12 cellular contexts compared by ENCODE assay signal in genomic region chr7:29177963-29178612, GRCh38. TPM values are rescaled to one million over a fixed set of nuclear protein-coding genes. Genes with fewer than 3 reads are reported as not detected.
A peak's percentile ranks its signal among the peaks of the same experiment; 100 is the strongest.
DNase-seq lines count a peak whose midpoint lies in the region; ATAC-seq, FAIRE-seq and TF ChIP-seq lines count a peak whose summit lies in the region.
"Had no signal": no experiment of that assay in that cellular context is flagged by ENCODE, and none has a peak within 500 bp of the region (broad histone marks: within the 10 kb centered on the region; RNA-seq: fewer than 3 reads in every experiment).

No MANE protein-coding gene starts in this region.

- WGBS in lower leg skin, 2 donors = 31 to 49% methylated on average over 9 of the region's 9 CpGs
- 45 to 57% methylated on average over 9 of the region's 9 CpGs for WGBS in tibial nerve, 2 donors

- TF ChIP-seq CTCF in astrocyte (IDR thresholded peaks at IDR 0.05; ENCODE audit: insufficient read depth, low read depth, low read length) = no peak
- TF ChIP-seq CTCF in lower leg skin (IDR thresholded peaks at IDR 0.05) = no peak
- no peak for TF ChIP-seq CTCF in tibial nerve (IDR thresholded peaks at IDR 0.05)

- DNase-seq in activated CD4-positive, alpha-beta T cell treated with anti-CD3 and anti-CD28 coated beads, Interleukin-2, amount 10 ng/mL, durations not matched to agents 7 days and 5 days = peak; percentile 6
- no peak for DNase-seq in activated CD4-positive, alpha-beta T cell treated with anti-CD3 and anti-CD28 coated beads, Interleukin-2, amount 50 U/mL, for 4 hours
- DNase-seq in astrocyte (ENCODE audit: low read depth) (peak; percentile 5), lower leg skin (ENCODE audit: low spot score in 2 of 2) (peak; percentile 72 to 90), tibial nerve (ENCODE audit: low spot score in 2 of 2) (peak; percentile 31 to 52), immature natural killer cell (no peak), hepatic stellate cell (ENCODE audit: low spot score) (no peak)
- DNase-seq: NCI-H2107 had no signal

- H3K27me3 ChIP-seq in astrocyte (ENCODE audit: insufficient read depth, low read length) (peaks cover 2% of the 10 kb centered on the region), tibial nerve (no peaks in the 10 kb centered on the region)

- peaks cover 10% of the 10 kb centered on the region for H3K4me1 Mint-ChIP-seq in activated CD4-positive, alpha-beta T cell treated with anti-CD3 and anti-CD28 coated beads, Interleukin-2, amount 10 ng/mL, durations not matched to agents 7 days and 5 days
- H3K4me1 Mint-ChIP-seq in astrocyte (ENCODE audit: low read depth, unreplicated experiment) = peaks cover 4% of the 10 kb centered on the region
- peaks cover 5 to 9% of the 10 kb centered on the region in 2 donors for H3K4me1 Mint-ChIP-seq in immature natural killer cell

- H3K4me3 ChIP-seq in astrocyte (ENCODE audit: insufficient read depth, low read depth, low read length) (no peak overlapping the region), lower leg skin (ENCODE audit: low read depth, poor library complexity, severe bottlenecking) (no peak overlapping the region), tibial nerve (no peak overlapping the region)
- H3K4me3 ChIP-seq: psoas muscle, thoracic aorta had no signal

- H3K27ac Mint-ChIP-seq in activated CD4-positive, alpha-beta T cell treated with anti-CD3 and anti-CD28 coated beads, Interleukin-2, amount 10 ng/mL, durations not matched to agents 7 days and 5 days = no peak overlapping the region
- H3K27ac Mint-ChIP-seq in astrocyte (ENCODE audit: unreplicated experiment) = peak overlapping the region; percentile 34
- no peak overlapping the region for H3K27ac Mint-ChIP-seq in immature natural killer cell

- no peak for FAIRE-seq in astrocyte (lab: Jason Lieb, UNC)
- FAIRE-seq: GM12891 had no signal

- no peak overlapping the region for H2AFZ ChIP-seq in astrocyte (ENCODE audit: low read depth, low read length)

- H3K9me3 ChIP-seq in astrocyte (ENCODE audit: insufficient read depth, low read depth, low read length) (no peaks in the 10 kb centered on the region), tibial nerve (no peaks in the 10 kb centered on the region)
- H3K9me3 ChIP-seq: psoas muscle, thoracic aorta had no signal

- TF ChIP-seq EP300 in tibial nerve (IDR thresholded peaks at IDR 0.05) = peak; percentile 58 to 81

- H3K27me3 Mint-ChIP-seq in activated CD4-positive, alpha-beta T cell treated with anti-CD3 and anti-CD28 coated beads, Interleukin-2, amount 10 ng/mL, durations not matched to agents 7 days and 5 days = peaks cover 19% of the 10 kb centered on the region
- H3K27me3 Mint-ChIP-seq in astrocyte (ENCODE audit: low read depth, unreplicated experiment) (no peaks in the 10 kb centered on the region), immature natural killer cell (ENCODE audit: low read depth in 3 of 3) (peaks cover 0 to 7% (median 4%) of the 10 kb centered on the region in 3 donors)

- no peak overlapping the region for H3K4me2 ChIP-seq in astrocyte (ENCODE audit: low read length)

- no peaks in the 10 kb centered on the region for H3K79me2 ChIP-seq in astrocyte (ENCODE audit: insufficient read depth, low read length)

- H3K9me3 Mint-ChIP-seq in activated CD4-positive, alpha-beta T cell treated with anti-CD3 and anti-CD28 coated beads, Interleukin-2, amount 10 ng/mL, durations not matched to agents 7 days and 5 days = no peaks in the 10 kb centered on the region
- peaks cover 3% of the 10 kb centered on the region for H3K9me3 Mint-ChIP-seq in astrocyte (ENCODE audit: unreplicated experiment)
- no peaks in the 10 kb centered on the region for H3K9me3 Mint-ChIP-seq in immature natural killer cell

- CTCF ChIA-PET in activated CD4-positive, alpha-beta T cell treated with anti-CD3 and anti-CD28 coated beads, Interleukin-2, amount 10 ng/mL, durations not matched to agents 7 days and 5 days (lab: Charles Lee) = no interaction called here

- H3K36me3 ChIP-seq in astrocyte (ENCODE audit: insufficient read depth, low read length) (no peaks in the 10 kb centered on the region), tibial nerve (no peaks in the 10 kb centered on the region)
- H3K36me3 ChIP-seq: thoracic aorta had no signal

- TF ChIP-seq POLR2A in lower leg skin (IDR thresholded peaks at IDR 0.05) = no peak
- no peak for TF ChIP-seq POLR2A in tibial nerve (IDR thresholded peaks at IDR 0.05)

- H3K9ac ChIP-seq in astrocyte (ENCODE audit: low read length) = no peak overlapping the region

- POLR2A ChIA-PET in activated CD4-positive, alpha-beta T cell treated with anti-CD3 and anti-CD28 coated beads, Interleukin-2, amount 10 ng/mL, durations not matched to agents 7 days and 5 days (lab: Charles Lee) = no interaction called here

- no peaks in the 10 kb centered on the region for H3K4me1 ChIP-seq in astrocyte (ENCODE audit: insufficient read depth, low read length)
- H3K4me1 ChIP-seq in tibial nerve = no peaks in the 10 kb centered on the region
- H3K4me1 ChIP-seq: psoas muscle had no signal

- H4K20me1 ChIP-seq in astrocyte (ENCODE audit: insufficient read depth, low read length) = no peaks in the 10 kb centered on the region

- ATAC-seq in GM21381 (IDR thresholded peaks at IDR 0.05; ENCODE audit: unreplicated experiment) = no peak

- no peak overlapping the region for H3K4me3 Mint-ChIP-seq in activated CD4-positive, alpha-beta T cell treated with anti-CD3 and anti-CD28 coated beads, Interleukin-2, amount 10 ng/mL, durations not matched to agents 7 days and 5 days
- H3K4me3 Mint-ChIP-seq in astrocyte (ENCODE audit: unreplicated experiment) (peak overlapping the region; percentile 27), immature natural killer cell (peak overlapping the region in 1 of 5 donors; percentile 21)

- intact Hi-C loops in lower leg skin (cut with DNase I; ENCODE audit: low total_unique reads) = no loop called here

- no peaks in the 10 kb centered on the region for H3K36me3 Mint-ChIP-seq in activated CD4-positive, alpha-beta T cell treated with anti-CD3 and anti-CD28 coated beads, Interleukin-2, amount 10 ng/mL, durations not matched to agents 7 days and 5 days (ENCODE audit: low read depth)
- H3K36me3 Mint-ChIP-seq in astrocyte (ENCODE audit: low read depth, unreplicated experiment) = no peaks in the 10 kb centered on the region
- H3K36me3 Mint-ChIP-seq in immature natural killer cell = no peaks in the 10 kb centered on the region

- H3K27ac ChIP-seq in astrocyte (ENCODE audit: low read depth, low read length) (no peak overlapping the region), tibial nerve (peak overlapping the region in 2 of 4 donors; percentile 54 to 57)
- H3K27ac ChIP-seq: psoas muscle, thoracic aorta had no signal

RNA-seq across cellular contexts. Expression of gene CHN2, which starts 16.5 kb away (rescaled TPM):
- total RNA-seq in activated CD4-positive, alpha-beta T cell treated with anti-CD3 and anti-CD28 coated beads, Interleukin-2, amount 10 ng/mL, durations not matched to agents 7 days and 5 days = 1 to 10 TPM; 2.4 to 3.6 TPM
- total RNA-seq in astrocyte (2.5 and 3.6 TPM in 2 replicates), lower leg skin (1 to 10 TPM; 1.0 to 3.8 (median 2.0) TPM), tibial nerve (10 to 100 TPM in 1 of 4 donors, 1 to 10 TPM in 3; 3.9 to 12.6 (median 7.0) TPM)
- polyA plus RNA-seq in immature natural killer cell = 10 to 100 TPM in 2 of 3 donors, 1 to 10 TPM in 1; 7.7 to 23.9 (median 14.6) TPM

RNA-seq across cellular contexts. Expression of gene CPVL, which starts 31.8 kb away (rescaled TPM):
- not detected for total RNA-seq in activated CD4-positive, alpha-beta T cell treated with anti-CD3 and anti-CD28 coated beads, Interleukin-2, amount 10 ng/mL, durations not matched to agents 7 days and 5 days
- 16.3 and 22.2 TPM in 2 replicates for total RNA-seq in astrocyte
- 10 to 100 TPM in 3 of 4 donors, 1 to 10 TPM in 1; 8.8 to 17.5 (median 12.6) TPM for total RNA-seq in lower leg skin
- 10 to 100 TPM in 2 of 4 donors, 1 to 10 TPM in 2; 3.1 to 17.5 (median 11.5) TPM for total RNA-seq in tibial nerve
- 10 to 100 TPM in 2 of 3 donors, 1 to 10 TPM in 1; 4.3 to 60.4 (median 35.4) TPM for polyA plus RNA-seq in immature natural killer cell

Comparison
In these comparisons a context has a peak if more than half of its experiments do, and no peak if none do; other contexts are left out.
1. DNase-seq: peak in activated CD4-positive, alpha-beta T cell treated with anti-CD3 and anti-CD28 coated beads, Interleukin-2, amount 10 ng/mL, durations not matched to agents 7 days and 5 days (single experiment), astrocyte (single experiment), lower leg skin (2 of 2) and tibial nerve (2 of 2); none in activated CD4-positive, alpha-beta T cell treated with anti-CD3 and anti-CD28 coated beads, Interleukin-2, amount 50 U/mL, for 4 hours (0 of 2), immature natural killer cell (0 of 3) and hepatic stellate cell (single experiment).